In the genomic region with DNA sequence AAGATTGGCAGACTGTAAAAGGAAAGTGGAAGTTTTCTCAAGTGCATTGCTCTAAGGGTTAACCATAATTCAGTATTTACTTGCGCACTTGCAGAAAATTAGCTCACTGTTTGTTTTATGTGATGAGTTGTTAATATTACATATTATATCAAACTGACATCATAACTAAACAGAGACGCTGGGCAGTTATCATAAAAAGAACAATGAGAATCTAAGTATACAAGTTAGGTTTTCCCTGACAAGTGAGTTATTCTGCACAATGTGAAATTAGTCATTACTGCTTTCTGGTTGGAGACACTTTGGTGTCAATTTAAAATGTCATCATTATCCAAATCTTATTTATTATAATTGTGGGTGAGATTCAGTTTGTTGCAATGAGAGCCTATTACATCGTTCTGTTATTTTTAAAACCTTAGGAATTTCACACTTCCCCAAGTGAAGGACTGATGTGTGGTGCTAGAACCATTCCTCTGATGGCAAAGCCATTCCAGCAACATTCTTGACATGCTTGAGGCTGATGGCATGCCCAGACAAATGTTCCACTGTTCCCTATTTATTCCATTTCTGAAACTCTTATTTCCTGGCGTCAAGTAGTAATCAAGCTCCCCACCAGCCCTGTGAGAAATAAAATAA, we compare ENCODE assay signal across 18 cellular contexts.
DNase-seq lines count a peak whose midpoint lies in the region; ATAC-seq and TF ChIP-seq lines count a peak whose summit lies in the region.
"Had no signal": no experiment of that assay in that cellular context is flagged by ENCODE, and none has a peak within 500 bp of the region (broad histone marks: within the 10 kb centered on the region; RNA-seq: fewer than 3 reads in every experiment).

No MANE protein-coding gene starts in this region.

- no peak overlapping the region for H3K4me3 Mint-ChIP-seq in osteocyte (ENCODE audit: unreplicated experiment)
- H3K4me3 Mint-ChIP-seq: CD14-positive monocyte; stimulated activated naive CD8-positive, alpha-beta T cell treated with anti-CD3 and anti-CD28 coated beads, Interleukin-15, Interleukin-2, amounts not matched to agents 100 ng/mL and 50 ng/mL, for 24 hours had no signal

- H3K9me3 Mint-ChIP-seq in osteocyte (ENCODE audit: unreplicated experiment) = no peaks in the 10 kb centered on the region

- no peaks in the 10 kb centered on the region for H3K36me3 ChIP-seq in SJCRH30

- H3K9me3 ChIP-seq in SJCRH30 (replicated peaks) = no peaks in the 10 kb centered on the region; the same call in 1 of the 2 replicates
- H3K9me3 ChIP-seq: psoas muscle had no signal

- peak overlapping the region; percentile 64 for H3K27ac Mint-ChIP-seq in osteocyte (ENCODE audit: unreplicated experiment)
- H3K27ac Mint-ChIP-seq: CD14-positive monocyte; stimulated activated naive CD8-positive, alpha-beta T cell treated with anti-CD3 and anti-CD28 coated beads, Interleukin-15, Interleukin-2, amounts not matched to agents 100 ng/mL and 50 ng/mL, for 24 hours had no signal

- H3K27me3 Mint-ChIP-seq in osteocyte (ENCODE audit: unreplicated experiment) = no peaks in the 10 kb centered on the region
- H3K27me3 Mint-ChIP-seq: stimulated activated naive CD8-positive, alpha-beta T cell treated with anti-CD3 and anti-CD28 coated beads, Interleukin-15, Interleukin-2, amounts not matched to agents 100 ng/mL and 50 ng/mL, for 24 hours had no signal

- peaks cover 38% of the 10 kb centered on the region for H3K4me1 ChIP-seq in SJCRH30
- H3K4me1 ChIP-seq: psoas muscle had no signal

- peak; percentile 23 for DNase-seq in Daoy (ENCODE audit: low read depth)
- peak; percentile 56 to 60 for DNase-seq in SJCRH30
- DNase-seq in epithelial cell of prostate (ENCODE audit: low read depth, low spot score) = no peak
- no peak for DNase-seq in osteocyte (ENCODE audit: extremely low spot score, unreplicated experiment)
- DNase-seq in effector CD4-positive, alpha-beta T cell = no peak
- no peak for DNase-seq in cortex of kidney (lab: John Stamatoyannopoulos, UW)
- no peak for DNase-seq in activated gamma-delta T cell treated with Interleukin-2 at 50 U/mL for 16 hours
- DNase-seq: activated CD8-positive, alpha-beta memory T cell treated with anti-CD3 and anti-CD28 coated beads, Interleukin-2, amount 50 U/mL, for 48 hours; effector memory CD4-positive, alpha-beta T cell; hippocampal formation; NCI-H1105 treated with DMSO at 0.1 percent for 48 hours; NCI-H510A treated with DMSO at 0.1 percent for 48 hours; psoas muscle; SIG-M5 had no signal

- H3K36me3 Mint-ChIP-seq in osteocyte (ENCODE audit: unreplicated experiment) = no peaks in the 10 kb centered on the region
- H3K36me3 Mint-ChIP-seq: CD14-positive monocyte had no signal

- peaks cover 36% of the 10 kb centered on the region for H3K4me1 Mint-ChIP-seq in osteocyte (ENCODE audit: unreplicated experiment)

- H3K4me3 ChIP-seq in SJCRH30 = no peak overlapping the region
- H3K4me3 ChIP-seq: psoas muscle had no signal

- no peak for ATAC-seq in HG03521 (IDR thresholded peaks at IDR 0.05; ENCODE audit: unreplicated experiment)
- ATAC-seq: psoas muscle had no signal

- no peak for TF ChIP-seq CTCF in osteocyte (IDR thresholded peaks at IDR 0.05)

- H3K27ac ChIP-seq in SJCRH30 = peak overlapping the region; percentile 82
- H3K27ac ChIP-seq in epithelial cell of prostate = peak overlapping the region; percentile 92
- H3K27ac ChIP-seq: psoas muscle, VCaP had no signal

- H3K27me3 ChIP-seq in SJCRH30 = no peaks in the 10 kb centered on the region

Comparison
In these comparisons a context has a peak if more than half of its experiments do, and no peak if none do; other contexts are left out.
1. DNase-seq: peak in Daoy (single experiment) and SJCRH30 (2 of 2); none in epithelial cell of prostate (single experiment), osteocyte (single experiment), effector CD4-positive, alpha-beta T cell (single experiment), cortex of kidney (single experiment) and activated gamma-delta T cell treated with Interleukin-2 at 50 U/mL for 16 hours (single experiment).